8 cellular contexts compared by ENCODE assay signal in the genomic region with DNA sequence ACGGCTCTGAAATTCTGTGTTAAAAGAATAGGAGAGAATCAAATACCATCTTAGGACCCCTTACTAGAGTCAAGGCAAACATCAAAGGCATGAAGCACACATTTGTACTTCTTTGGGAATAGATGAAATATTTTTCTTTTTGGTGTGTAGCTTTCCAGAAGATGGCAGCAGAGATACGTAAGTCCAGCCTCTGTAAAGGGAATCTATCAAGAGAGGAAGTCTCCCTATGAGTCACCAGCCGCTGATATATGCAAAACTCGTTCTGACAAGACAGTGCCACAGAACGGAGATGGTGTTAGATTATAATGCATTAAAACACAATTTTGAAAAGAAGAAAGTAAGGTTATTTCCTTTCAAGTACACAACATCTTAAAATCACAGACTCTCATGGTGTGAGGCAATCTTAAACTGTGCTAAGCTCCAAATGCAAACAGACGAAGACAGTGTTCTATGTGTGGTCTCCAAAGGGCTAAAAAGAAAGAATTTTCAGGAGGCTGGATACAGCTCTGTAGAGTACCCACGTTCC.
DNase-seq lines count a peak whose midpoint lies in the region; TF ChIP-seq lines count a peak whose summit lies in the region.

No MANE protein-coding gene starts in this region.

- H3K27me3 ChIP-seq in GM23248 (replicated peaks; ENCODE audit: insufficient read depth) (no peaks in the 10 kb centered on the region), OCI-LY3 (ENCODE audit: low read depth, low read length) (peaks cover 44% of the 10 kb centered on the region), prostate gland (replicated peaks; ENCODE audit: insufficient read depth) (no peaks in the 10 kb centered on the region), stomach (no peaks in the 10 kb centered on the region)

- H3K4me3 ChIP-seq in GM23248 (peak overlapping the region; percentile 55), OCI-LY3 (ENCODE audit: low read length) (peak overlapping the region; percentile 60), prostate gland (no peak overlapping the region), stomach (no peak overlapping the region)

- H3K27ac ChIP-seq in GM23248 (no peak overlapping the region), OCI-LY3 (ENCODE audit: low read length) (no peak overlapping the region), prostate gland (no peak overlapping the region), stomach (no peak overlapping the region)

- CTCF ChIA-PET in GM10248 (lab: Yijun Ruan, JAX) = interaction anchor here (1.0 to 6.3 kb wide), 13 partner anchors 11 to 1086 kb away, joined by 3 to 61 read pairs (median 5); no protein-coding TSS in a partner anchor

- in situ Hi-C loops in GM23248 (cut with MboI) (loop anchor here (10.0 kb wide), 1 partner anchor 301 kb away; no protein-coding TSS in a partner anchor), KBM-7 (cut with MboI; ENCODE audit: low pct_unique_long_range_greater_than_20kb, low sequenced_read_pairs) (no loop called here)

- H3K4me1 ChIP-seq in GM23248 (ENCODE audit: insufficient read depth) (no peaks in the 10 kb centered on the region), OCI-LY3 (ENCODE audit: low read length) (peaks cover 11% of the 10 kb centered on the region), prostate gland (replicated peaks) (no peaks in the 10 kb centered on the region), stomach (peaks cover 0 to 6% (median 3%) of the 10 kb centered on the region in 4 donors)

- H3F3A ChIP-seq in GM23248 (ENCODE audit: insufficient read depth) = no peaks in the 10 kb centered on the region

- POLR2A ChIA-PET in GM10248 (lab: Yijun Ruan, JAX) = no interaction called here

- no peak for TF ChIP-seq EP300 in stomach (IDR thresholded peaks at IDR 0.05)

- no peaks in the 10 kb centered on the region for H3K79me2 ChIP-seq in GM23248 (ENCODE audit: insufficient read depth)
- no peaks in the 10 kb centered on the region for H3K79me2 ChIP-seq in OCI-LY3 (ENCODE audit: low read length)

- H3K4me2 ChIP-seq in GM23248 (ENCODE audit: unreplicated experiment) (peak overlapping the region; percentile 69), OCI-LY3 (ENCODE audit: low read length) (peak overlapping the region; percentile 65)

- no peak for TF ChIP-seq POLR2A in prostate gland (IDR thresholded peaks at IDR 0.05)
- TF ChIP-seq POLR2A in stomach (IDR thresholded peaks at IDR 0.05) = no peak

- no peaks in the 10 kb centered on the region for H4K20me1 ChIP-seq in GM23248 (ENCODE audit: insufficient read depth)
- H4K20me1 ChIP-seq in OCI-LY3 (ENCODE audit: insufficient read depth, low read length) = no peaks in the 10 kb centered on the region

- H3K36me3 ChIP-seq in GM23248 (ENCODE audit: low read depth) (no peaks in the 10 kb centered on the region), OCI-LY3 (replicated peaks; ENCODE audit: low read depth, low read length) (no peaks in the 10 kb centered on the region), prostate gland (no peaks in the 10 kb centered on the region), stomach (no peaks in the 10 kb centered on the region)

- WGBS in GM23248 (ENCODE audit: low coverage in 1 of 2, low lambda C conversion rate in 2 of 2, missing lambda C conversion rate in 2 of 2), 2 experiments = 4 to 6% methylated on average over 7 of the region's 7 CpGs
- 8% methylated on average over 7 of the region's 7 CpGs for whole genome bisulfite sequencing in prostate gland
- WGBS in stomach, 5 donors = 11 to 15% (median 14%) methylated on average over 7 of the region's 7 CpGs

- TF ChIP-seq CTCF in GM10248 (IDR thresholded peaks at IDR 0.05; ENCODE audit: control extremely low read depth, extremely low read depth, low read depth, missing control alignments) (peak; percentile 52), OCI-LY3 (IDR thresholded peaks at IDR 0.05; ENCODE audit: low read depth, low read length) (peak; percentile 55), prostate gland (IDR thresholded peaks at IDR 0.05) (peak; percentile 17 to 77 (median 59)), stomach (IDR thresholded peaks at IDR 0.05) (peak in 2 of 7 experiments; percentile 42)

- intact Hi-C loops in prostate gland (cut with DNase I) (no loop called here), stomach (cut with DNase I; ENCODE audit: low total_unique reads) (no loop called here)

- no peak overlapping the region for H3K9ac ChIP-seq in GM23248
- H3K9ac ChIP-seq in OCI-LY3 (ENCODE audit: low read length) = no peak overlapping the region

- no peaks in the 10 kb centered on the region for H3K9me2 ChIP-seq in GM23248 (ENCODE audit: insufficient read depth)

- H3K9me3 ChIP-seq in GM23248 (ENCODE audit: low read depth) (no peaks in the 10 kb centered on the region), OCI-LY3 (ENCODE audit: insufficient read depth, low read length) (no peaks in the 10 kb centered on the region), prostate gland (no peaks in the 10 kb centered on the region), stomach (peaks cover 0 to 7% (median 4%) of the 10 kb centered on the region in 4 donors)

- H2AFZ ChIP-seq in GM23248 (peak overlapping the region; percentile 61), OCI-LY3 (ENCODE audit: low read depth, low read length) (no peak overlapping the region)

- peak; percentile 78 for DNase-seq in GM10248 (ENCODE audit: extremely low spot score)
- peak; percentile 97 for DNase-seq in GM23248
- DNase-seq in KBM-7 = peak; percentile 85
- DNase-seq in activated gamma-delta T cell treated with anti-CD3 and anti-CD28 coated beads, Interleukin-2, amount 50 U/mL, for 16 hours (ENCODE audit: low read depth) = peak; percentile 40
- peak; percentile 87 for DNase-seq in glomerular visceral epithelial cell (ENCODE audit: extremely low spot score)
- peak; percentile 56 for DNase-seq in prostate gland (ENCODE audit: low spot score)
- DNase-seq in stomach = no peak

Comparison
In these comparisons a context has a peak if more than half of its experiments do, and no peak if none do; other contexts are left out.
1. H3K4me3 ChIP-seq: peak in GM23248 (single experiment) and OCI-LY3 (single experiment); none in prostate gland (0 of 2) and stomach (0 of 4).